In genomic region chr4:81600511-81601269, GRCh38 we compare ENCODE assay signal across 15 cellular contexts.
DNase-seq lines count a peak whose midpoint lies in the region; ATAC-seq, FAIRE-seq and TF ChIP-seq lines count a peak whose summit lies in the region.
"Had no signal": no experiment of that assay in that cellular context is flagged by ENCODE, and none has a peak within 500 bp of the region (broad histone marks: within the 10 kb centered on the region; RNA-seq: fewer than 3 reads in every experiment).

No MANE protein-coding gene starts in this region.

- no peak overlapping the region for H3K18ac ChIP-seq in mesendoderm (ENCODE audit: low read length)

- no peak for FAIRE-seq in GM12892 (lab: Jason Lieb, UNC)

- peaks cover 12% of the 10 kb centered on the region for H3K27me3 Mint-ChIP-seq in activated CD8-positive, alpha-beta memory T cell treated with anti-CD3 and anti-CD28 coated beads, Interleukin-2, amount 10 ng/mL, durations not matched to agents 7 days and 5 days
- H3K27me3 Mint-ChIP-seq: naive B cell had no signal

- H3K9me2 ChIP-seq in OCI-LY1 (ENCODE audit: low read depth, low read length): no peaks in the 10 kb centered on the region
- no peaks in the 10 kb centered on the region for H3K9me2 ChIP-seq in Karpas-422 (replicated peaks; ENCODE audit: insufficient read depth, low read length)

- H3K36me3 ChIP-seq in OCI-LY1 (ENCODE audit: insufficient read depth, low read length): no peaks in the 10 kb centered on the region
- no peaks in the 10 kb centered on the region for H3K36me3 ChIP-seq in mesendoderm (ENCODE audit: control insufficient read depth, insufficient read depth, low read length)
- no peaks in the 10 kb centered on the region for H3K36me3 ChIP-seq in Karpas-422 (ENCODE audit: insufficient read depth, low read length)
- H3K36me3 ChIP-seq: spleen had no signal

- H3K79me1 ChIP-seq in mesendoderm (ENCODE audit: low read length): no peaks in the 10 kb centered on the region

- no peak overlapping the region for H3K56ac ChIP-seq in mesendoderm (ENCODE audit: low read length)

- H3K9me3 Mint-ChIP-seq in activated CD8-positive, alpha-beta memory T cell treated with anti-CD3 and anti-CD28 coated beads, Interleukin-2, amount 10 ng/mL, durations not matched to agents 7 days and 5 days (ENCODE audit: low read depth): peaks cover 3% of the 10 kb centered on the region

- no peak overlapping the region for H3K4me3 Mint-ChIP-seq in activated CD8-positive, alpha-beta memory T cell treated with anti-CD3 and anti-CD28 coated beads, Interleukin-2, amount 10 ng/mL, durations not matched to agents 7 days and 5 days
- H3K4me3 Mint-ChIP-seq: naive B cell had no signal

- CTCF ChIA-PET in activated CD8-positive, alpha-beta memory T cell treated with anti-CD3 and anti-CD28 coated beads, Interleukin-2, amount 10 ng/mL, durations not matched to agents 7 days and 5 days (lab: Charles Lee): interaction anchor here (1.1 kb wide), 1 partner anchor 133 kb away, joined by 3 read pairs; no protein-coding TSS in a partner anchor

- H2AFZ ChIP-seq in OCI-LY1 (ENCODE audit: low read length) (peak overlapping the region; percentile 87; the same call in 1 of the 2 replicates), Karpas-422 (ENCODE audit: low read length) (no peak overlapping the region)

- no peak overlapping the region for H4K5ac ChIP-seq in mesendoderm (ENCODE audit: low read length)

- H3K4me3 ChIP-seq in OCI-LY1 (ENCODE audit: low read depth, low read length, poor library complexity, severe bottlenecking): no peak overlapping the region
- H3K4me3 ChIP-seq in mesendoderm (ENCODE audit: low read length): no peak overlapping the region
- no peak overlapping the region for H3K4me3 ChIP-seq in skeletal muscle cell (ENCODE audit: low read depth, low read length)
- H3K4me3 ChIP-seq in Karpas-422 (ENCODE audit: low read length): no peak overlapping the region
- H3K4me3 ChIP-seq: spleen had no signal

- H4K8ac ChIP-seq in mesendoderm (ENCODE audit: low read depth, low read length): no peak overlapping the region

- H3K27me3 ChIP-seq in OCI-LY1 (ENCODE audit: insufficient read depth, low read length) (no peaks in the 10 kb centered on the region), mesendoderm (ENCODE audit: insufficient read depth, low read length, poor library complexity) (peaks cover 1% of the 10 kb centered on the region), Karpas-422 (ENCODE audit: low read length) (no peaks in the 10 kb centered on the region)
- H3K27me3 ChIP-seq: spleen had no signal

- H3K4ac ChIP-seq in mesendoderm (ENCODE audit: low read depth, low read length): no peak overlapping the region

- H3K4me1 ChIP-seq in OCI-LY1 (ENCODE audit: insufficient read depth, low read length, severe bottlenecking): peaks cover 34% of the 10 kb centered on the region
- peaks cover 8% of the 10 kb centered on the region for H3K4me1 ChIP-seq in mesendoderm (ENCODE audit: control insufficient read depth, low read depth, low read length)
- H3K4me1 ChIP-seq in Karpas-422 (ENCODE audit: low read length): peaks cover 9% of the 10 kb centered on the region

- no peaks in the 10 kb centered on the region for H3K4me1 Mint-ChIP-seq in activated CD8-positive, alpha-beta memory T cell treated with anti-CD3 and anti-CD28 coated beads, Interleukin-2, amount 10 ng/mL, durations not matched to agents 7 days and 5 days

- H3K27ac Mint-ChIP-seq in activated CD8-positive, alpha-beta memory T cell treated with anti-CD3 and anti-CD28 coated beads, Interleukin-2, amount 10 ng/mL, durations not matched to agents 7 days and 5 days: no peak overlapping the region

- H3K27ac ChIP-seq in OCI-LY1 (ENCODE audit: low read depth, low read length, poor library complexity, severe bottlenecking) (peak overlapping the region; percentile 12), mesendoderm (ENCODE audit: low read depth, low read length) (no peak overlapping the region), Karpas-422 (ENCODE audit: low read length) (no peak overlapping the region)

- no peak overlapping the region for H3K4me2 ChIP-seq in OCI-LY1 (ENCODE audit: low read length)
- no peak overlapping the region for H3K4me2 ChIP-seq in mesendoderm (ENCODE audit: low read length)
- H3K4me2 ChIP-seq in Karpas-422 (ENCODE audit: low read depth, low read length, poor library complexity, severe bottlenecking): no peak overlapping the region

- H3K36me3 Mint-ChIP-seq in activated CD8-positive, alpha-beta memory T cell treated with anti-CD3 and anti-CD28 coated beads, Interleukin-2, amount 10 ng/mL, durations not matched to agents 7 days and 5 days: no peaks in the 10 kb centered on the region
- H3K36me3 Mint-ChIP-seq: naive B cell had no signal

- no peaks in the 10 kb centered on the region for H4K20me1 ChIP-seq in OCI-LY1 (ENCODE audit: insufficient read depth, low read length)
- no peaks in the 10 kb centered on the region for H4K20me1 ChIP-seq in Karpas-422 (ENCODE audit: insufficient read depth, low read depth, low read length)

- ATAC-seq in Right ventricle myocardium superior (ENCODE audit: poor library complexity) (peak; percentile 95), SK-N-SH treated with all-trans-retinoic acid at 6 μM for 48 hours (no peak)
- ATAC-seq in activated CD8-positive, alpha-beta memory T cell treated with anti-CD3 and anti-CD28 coated beads, Interleukin-2, amount 10 ng/mL, durations not matched to agents 7 days and 5 days: no peak

- DNase-seq in Right ventricle myocardium superior: peak; percentile 80
- peak; percentile 25 for DNase-seq in mesendoderm
- peak; percentile 20 for DNase-seq in skeletal muscle cell (ENCODE audit: low read depth)
- no peak for DNase-seq in GM12892 (ENCODE audit: insufficient read length)
- DNase-seq in activated CD8-positive, alpha-beta memory T cell treated with anti-CD3 and anti-CD28 coated beads, Interleukin-2, amount 10 ng/mL, durations not matched to agents 7 days and 5 days: no peak
- no peak for DNase-seq in Karpas-422
- DNase-seq: activated CD4-positive, alpha-beta T cell treated with anti-CD3 and anti-CD28 coated beads, Interleukin-2, amount 50 U/mL, for 4 hours; GOT3; KG1; naive B cell; NCI-H1694; spleen; T1000 had no signal

- 0 out of 2 replicates have a peak, but pooled peaks cover 3% of the 10 kb centered on the region for H3K9me3 ChIP-seq in OCI-LY1 (ENCODE audit: low read length)
- H3K9me3 ChIP-seq in Karpas-422 (ENCODE audit: low read length): no peaks in the 10 kb centered on the region

- no peak overlapping the region for H2BK5ac ChIP-seq in mesendoderm (ENCODE audit: low read length)

- intact Hi-C loops in Right ventricle myocardium superior (cut with DNase I): no loop called here

- H3K79me2 ChIP-seq in OCI-LY1 (ENCODE audit: insufficient read depth, low read length) (no peaks in the 10 kb centered on the region), mesendoderm (ENCODE audit: control insufficient read depth, insufficient read depth, low read length) (no peaks in the 10 kb centered on the region), Karpas-422 (ENCODE audit: low read length) (no peaks in the 10 kb centered on the region)

- no peak overlapping the region for H3K9ac ChIP-seq in OCI-LY1 (ENCODE audit: low read length)
- H3K9ac ChIP-seq in mesendoderm (ENCODE audit: low read length): no peak overlapping the region
- no peak overlapping the region for H3K9ac ChIP-seq in Karpas-422 (ENCODE audit: low read length)

- no peak for TF ChIP-seq POLR2A in GM12892 (IDR thresholded peaks at IDR 0.05; ENCODE audit: low read depth, low read length)

- no CpG with 5 or more reads among the region's 16 CpGs for WGBS in mesendoderm (ENCODE audit: extremely low coverage, insufficient coverage, low lambda C conversion rate)

- H2AK5ac ChIP-seq in mesendoderm (ENCODE audit: low read length): no peak overlapping the region

- no peaks in the 10 kb centered on the region for H3F3A ChIP-seq in OCI-LY1 (ENCODE audit: insufficient read depth, low read length)

- H3K23ac ChIP-seq in mesendoderm (ENCODE audit: low read length): no peak overlapping the region

- TF ChIP-seq CTCF in OCI-LY1 (IDR thresholded peaks at IDR 0.05; ENCODE audit: low read length): no peak

- no peak overlapping the region for H2BK15ac ChIP-seq in mesendoderm (replicated peaks; ENCODE audit: low read depth)

- no peak overlapping the region for H2BK120ac ChIP-seq in mesendoderm (ENCODE audit: low read depth, low read length)

TF ChIP-seq in SK-N-SH treated with all-trans-retinoic acid at 6 μM for 48 hours, 23 proteins besides CTCF, POLR2A, EP300 and RAD21:
- TF ChIP-seq OSR1 (CRISPR knock-in tag; IDR thresholded peaks at IDR 0.05): no peak
- no peak for TF ChIP-seq POU6F1 (CRISPR knock-in tag; IDR thresholded peaks at IDR 0.05; ENCODE audit: borderline replicate concordance, low read depth)
- no peak for TF ChIP-seq ZNF565 (CRISPR knock-in tag; conservative IDR thresholded peaks at IDR 0.05; ENCODE audit: low read depth)
- TF ChIP-seq TCF4 (CRISPR knock-in tag; IDR thresholded peaks at IDR 0.05; ENCODE audit: borderline replicate concordance): no peak
- TF ChIP-seq ZFP30 (CRISPR knock-in tag; IDR thresholded peaks at IDR 0.05): no peak
- TF ChIP-seq ZFP3 (CRISPR knock-in tag; IDR thresholded peaks at IDR 0.05): no peak
- TF ChIP-seq PPARA (CRISPR knock-in tag; IDR thresholded peaks at IDR 0.05; ENCODE audit: borderline replicate concordance): no peak
- TF ChIP-seq ZC3H10 (CRISPR knock-in tag; IDR thresholded peaks at IDR 0.05): no peak
- no peak for TF ChIP-seq ZNF8 (CRISPR knock-in tag; IDR thresholded peaks at IDR 0.05)
- no peak for TF ChIP-seq CSDC2 (CRISPR knock-in tag; IDR thresholded peaks at IDR 0.05)
- TF ChIP-seq ESRRG (CRISPR knock-in tag; IDR thresholded peaks at IDR 0.05): no peak
TF ChIP-seq in SK-N-SH treated with all-trans-retinoic acid at 6 μM for 48 hours: peak in this region for 0.

Comparison
In these comparisons a context has a peak if more than half of its experiments do, and no peak if none do; other contexts are left out.
1. DNase-seq: peak in Right ventricle myocardium superior (single experiment), mesendoderm (single experiment) and skeletal muscle cell (single experiment); none in GM12892 (single experiment), activated CD8-positive, alpha-beta memory T cell treated with anti-CD3 and anti-CD28 coated beads, Interleukin-2, amount 10 ng/mL, durations not matched to agents 7 days and 5 days (single experiment) and Karpas-422 (single experiment).